In genomic region chr3:41180396-41180795, GRCh38 we compare ENCODE assay signal across 22 cellular contexts.
"Had no signal": no experiment of that assay in that cellular context is flagged by ENCODE, and none has a peak within 500 bp of the region (broad histone marks: within the 10 kb centered on the region; RNA-seq: fewer than 3 reads in every experiment).

No MANE protein-coding gene starts in this region.

- H3K9me3 ChIP-seq: colonic mucosa, esophagus muscularis mucosa, gastroesophageal sphincter, heart left ventricle, left lung, lower lobe of right lung had no signal

- H3K4me2 ChIP-seq: hepatocyte had no signal

- H3K79me2 ChIP-seq: hepatocyte had no signal

- DNase-seq: colonic mucosa; cortex of kidney; effector CD4-positive, alpha-beta T cell; effector memory CD4-positive, alpha-beta T cell; foreskin keratinocyte; heart left ventricle; hypothalamus; immature natural killer cell; islet precursor cell; kidney; kidney glomerular epithelial cell; left lung; left ventricle myocardium superior; lower lobe of right lung; mesendoderm; midbrain; naive B cell had no signal

- H3K27ac ChIP-seq: colonic mucosa, esophagus muscularis mucosa, foreskin keratinocyte, gastroesophageal sphincter, heart left ventricle, hepatocyte, left lung, lower lobe of right lung had no signal

- H3K36me3 ChIP-seq: colonic mucosa, esophagus muscularis mucosa, gastroesophageal sphincter, heart left ventricle, left lung, lower lobe of right lung had no signal

- H3K27me3 ChIP-seq: colonic mucosa, foreskin keratinocyte, gastroesophageal sphincter, heart left ventricle, hepatocyte, left lung had no signal

- FAIRE-seq: endothelial cell of umbilical vein, frontal cortex, kidney had no signal

- H3K4me3 ChIP-seq: colonic mucosa, esophagus muscularis mucosa, gastroesophageal sphincter, heart left ventricle, hepatocyte, left lung, lower lobe of right lung had no signal

- H2AFZ ChIP-seq: hepatocyte had no signal

- H3K4me1 ChIP-seq: colonic mucosa, gastroesophageal sphincter, heart left ventricle, left lung, lower lobe of right lung had no signal

- ATAC-seq: foreskin keratinocyte, gastroesophageal sphincter, heart left ventricle, left lung, left ventricle myocardium superior, lower lobe of right lung had no signal
